Comparison of ENCODE assay signal across 15 cellular contexts in the genomic region with DNA sequence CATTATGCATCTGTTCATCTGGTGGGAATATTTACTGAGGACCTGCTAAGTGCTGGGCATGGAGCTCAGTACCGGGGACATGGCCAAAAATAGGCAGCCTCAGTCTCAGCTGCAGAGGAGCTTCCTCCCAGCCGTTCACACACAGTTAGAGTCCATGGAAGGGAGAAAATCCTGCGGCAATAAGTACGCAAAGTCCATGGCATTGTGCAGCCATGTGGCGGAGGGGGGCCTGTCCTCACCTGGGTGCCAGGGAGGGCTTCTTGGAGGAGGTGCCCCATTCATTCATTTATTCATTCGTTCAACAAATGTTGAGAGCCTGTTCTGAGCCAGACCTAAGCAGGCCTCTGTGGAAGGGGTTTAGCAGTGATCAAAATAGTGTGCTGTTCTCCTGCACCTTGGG. TPM values are rescaled to one million over a fixed set of nuclear protein-coding genes. Genes with fewer than 3 reads are reported as not detected.
A peak's percentile ranks its signal among the peaks of the same experiment; 100 is the strongest.
DNase-seq lines count a peak whose midpoint lies in the region; ATAC-seq, FAIRE-seq and TF ChIP-seq lines count a peak whose summit lies in the region.
"Had no signal": no experiment of that assay in that cellular context is flagged by ENCODE, and none has a peak within 500 bp of the region (broad histone marks: within the 10 kb centered on the region; RNA-seq: fewer than 3 reads in every experiment).

No MANE protein-coding gene starts in this region.

- H3K36me3 ChIP-seq in mammary epithelial cell (ENCODE audit: insufficient read depth, low read length) (no peaks in the 10 kb centered on the region), H1 (ENCODE audit: control insufficient read depth in 2 of 4, insufficient read depth in 4 of 4, low read length in 3 of 4) (no peaks in the 10 kb centered on the region), skeletal muscle tissue (ENCODE audit: control insufficient read depth in 3 of 3, insufficient read depth in 3 of 3, low read length in 3 of 3) (no peaks in the 10 kb centered on the region)
- H3K36me3 ChIP-seq in BLaER1 treated with 17β-estradiol and CSF1 and Interleukin-3, amounts not matched to agents 10 nM and 100 nM, result no peaks in the 10 kb centered on the region

- H3K9ac ChIP-seq in mammary epithelial cell (ENCODE audit: insufficient read depth, low read length), result no peak overlapping the region
- peak overlapping the region in 2 of 11 experiments; percentile 2 to 4; a peak in 1 of 22 replicates for H3K9ac ChIP-seq in BLaER1 treated with 17β-estradiol and CSF1 and Interleukin-3, amounts not matched to agents 10 nM and 100 nM
- no peak overlapping the region for H3K9ac ChIP-seq in H1 (replicated peaks in 1 of 4; ENCODE audit: extremely low read depth in 1 of 4, low read depth in 3 of 4, low read length in 3 of 4)
- H3K9ac ChIP-seq in skeletal muscle tissue (ENCODE audit: low read depth in 1 of 3, low read length in 3 of 3), result no peak overlapping the region

- dilution Hi-C loops in mammary epithelial cell (cut with HindIII; ENCODE audit: low sequenced_read_pairs), result no loop called here

- H4K5ac ChIP-seq in H1 (ENCODE audit: insufficient read length, low read depth, low read length), result no peak overlapping the region

- H3K4me3 ChIP-seq in mammary epithelial cell (replicated peaks in 1 of 3; ENCODE audit: insufficient read depth in 1 of 3, low read depth in 2 of 3, low read length in 3 of 3) (no peak overlapping the region), H1 (ENCODE audit: extremely low read depth in 1 of 4, insufficient read depth in 2 of 4, low read depth in 3 of 4, low read length in 4 of 4) (no peak overlapping the region), skeletal muscle tissue (ENCODE audit: low read length in 3 of 3) (no peak overlapping the region)
- no peak overlapping the region for H3K4me3 ChIP-seq in BLaER1 treated with 17β-estradiol and CSF1 and Interleukin-3, amounts not matched to agents 10 nM and 100 nM

- H3K23me2 ChIP-seq in H1 (ENCODE audit: low read depth, low read length), result no peaks in the 10 kb centered on the region

- H3K9me3 ChIP-seq in mammary epithelial cell (replicated peaks; ENCODE audit: insufficient read depth, low read length) (no peaks in the 10 kb centered on the region), H1 (ENCODE audit: insufficient read depth in 2 of 2, low read depth in 1 of 2, low read length in 1 of 2) (no peaks in the 10 kb centered on the region), skeletal muscle tissue (ENCODE audit: control insufficient read depth in 3 of 3, low read length in 3 of 3) (peaks cover 0 to 3% (median 0%) of the 10 kb centered on the region in 3 donors)
- H3K9me3 ChIP-seq in BLaER1 treated with 17β-estradiol and CSF1 and Interleukin-3, amounts not matched to agents 10 nM and 100 nM (replicated peaks in 1 of 11), result peaks cover 5 to 19% (median 12%) of the 10 kb centered on the region in 11 experiments; a peak in 15 of 22 replicates

- no peak overlapping the region for H3K23ac ChIP-seq in H1 (ENCODE audit: insufficient read length)

- H2BK20ac ChIP-seq in H1 (ENCODE audit: low read length), result no peak overlapping the region

- H3K27me3 ChIP-seq in mammary epithelial cell (ENCODE audit: insufficient read depth, low read length) (no peaks in the 10 kb centered on the region), H1 (replicated peaks in 1 of 4; ENCODE audit: control insufficient read depth in 3 of 4, extremely low read depth in 1 of 4, insufficient read depth in 3 of 4, low read length in 3 of 4) (no peaks in the 10 kb centered on the region), skeletal muscle tissue (ENCODE audit: control insufficient read depth in 3 of 3, insufficient read depth in 3 of 3, low read length in 3 of 3) (peaks cover 3 to 9% (median 7%) of the 10 kb centered on the region in 3 donors)
- H3K27me3 ChIP-seq in BLaER1 treated with 17β-estradiol and CSF1 and Interleukin-3, amounts not matched to agents 10 nM and 100 nM, result peaks cover 0 to 7% (median 0%) of the 10 kb centered on the region in 11 experiments; a peak in 1 of 22 replicates

- WGBS in mammary epithelial cell (ENCODE audit: low coverage, missing lambda C conversion rate), result 84% methylated on average over 5 of the region's 6 CpGs
- 86% methylated on average over 6 of the region's 6 CpGs; no CpG with 5 or more reads in 1 of the 2 experiments for WGBS in H1 (ENCODE audit: extremely low coverage in 1 of 2, insufficient coverage in 1 of 2, insufficient read length in 1 of 2, insufficient replicate concordance in 2 of 2, low coverage in 1 of 2, low lambda C conversion rate in 2 of 2, missing lambda C conversion rate in 1 of 2), 2 experiments

- H3K27ac Mint-ChIP-seq in MCF 10A (ENCODE audit: low read depth, unreplicated experiment), result no peak overlapping the region
- H3K27ac Mint-ChIP-seq: CD4-positive, alpha-beta T cell had no signal

- H3K79me1 ChIP-seq in H1 (ENCODE audit: low read depth, low read length), result no peaks in the 10 kb centered on the region

- peaks cover 8% of the 10 kb centered on the region for H3K4me1 Mint-ChIP-seq in MCF 10A (ENCODE audit: insufficient read depth, unreplicated experiment)

- H3K4me1 ChIP-seq in mammary epithelial cell (ENCODE audit: insufficient read depth, low read length) (peaks cover 41% of the 10 kb centered on the region), H1 (replicated peaks in 1 of 4; ENCODE audit: control insufficient read depth in 3 of 4, insufficient read depth in 4 of 4, low read length in 3 of 4) (no peaks in the 10 kb centered on the region), skeletal muscle tissue (ENCODE audit: control insufficient read depth in 3 of 3, insufficient read depth in 3 of 3, low read length in 3 of 3) (peaks cover 0 to 12% (median 8%) of the 10 kb centered on the region in 3 donors)
- H3K4me1 ChIP-seq in BLaER1 treated with 17β-estradiol and CSF1 and Interleukin-3, amounts not matched to agents 10 nM and 100 nM, result peaks cover 28 to 78% (median 61%) of the 10 kb centered on the region in 10 experiments

- no peaks in the 10 kb centered on the region for H3K27me3 Mint-ChIP-seq in MCF 10A (ENCODE audit: insufficient read depth, unreplicated experiment)

- no peak overlapping the region for H4K8ac ChIP-seq in H1 (ENCODE audit: extremely low read depth, insufficient read depth, low read length)

- no peaks in the 10 kb centered on the region for H3K9me3 Mint-ChIP-seq in MCF 10A (ENCODE audit: unreplicated experiment)
- H3K9me3 Mint-ChIP-seq: CD4-positive, alpha-beta T cell had no signal

- TF ChIP-seq POLR2A in H1 (IDR thresholded peaks at IDR 0.05; ENCODE audit: control extremely low read depth in 1 of 2, low read depth in 2 of 2, low read length in 2 of 2), result no peak

- intact Hi-C loops in mammary epithelial cell (cut with micrococcal nuclease), result loop anchor here (5.0 kb wide), 1 partner anchor 72 kb away; no protein-coding TSS in a partner anchor
- intact Hi-C loops in MCF 10A (cut with micrococcal nuclease), result no loop called here

- H2BK15ac ChIP-seq in H1 (ENCODE audit: low read length), result no peak overlapping the region

- H3K4me2 ChIP-seq in mammary epithelial cell (ENCODE audit: insufficient read depth, low read depth, low read length) (no peak overlapping the region), H1 (ENCODE audit: insufficient read depth in 1 of 2, low read depth in 2 of 2, low read length in 2 of 2) (no peak overlapping the region)
- peak overlapping the region; percentile 49 to 89 (median 76); a peak in 21 of 22 replicates for H3K4me2 ChIP-seq in BLaER1 treated with 17β-estradiol and CSF1 and Interleukin-3, amounts not matched to agents 10 nM and 100 nM

- H3K14ac ChIP-seq in H1 (ENCODE audit: insufficient read length), result no peak overlapping the region

- no peak for DNase-seq in mammary epithelial cell
- no peak for DNase-seq in MCF 10A (ENCODE audit: unreplicated experiment)
- DNase-seq in H1 (ENCODE audit: low read depth in 1 of 2, low spot score in 2 of 2), result no peak
- no peak for DNase-seq in epidermal melanocyte (ENCODE audit: insufficient read length, low spot score)
- DNase-seq in kidney glomerular epithelial cell (lab: John Stamatoyannopoulos, UW), result no peak
- DNase-seq: 8988T; AML-193; C1 segment of cervical spinal cord; Calu3; CD4-positive, alpha-beta T cell; DMS 273 treated with DMSO at 0.1 percent for 48 hours; H7 had no signal

- H3K36me3 Mint-ChIP-seq in MCF 10A (ENCODE audit: insufficient read depth, unreplicated experiment), result no peaks in the 10 kb centered on the region

- no peak overlapping the region for H2AFZ ChIP-seq in mammary epithelial cell (ENCODE audit: low read depth, low read length)
- no peak overlapping the region for H2AFZ ChIP-seq in H1 (ENCODE audit: low read length)

- H3K18ac ChIP-seq in H1 (ENCODE audit: extremely low read depth, low read length), result peak overlapping the region; percentile 48; the same call in 1 of the 2 replicates

- H3K4ac ChIP-seq in H1 (replicated peaks; ENCODE audit: insufficient read length, low read depth, low read length), result no peak overlapping the region

- H2BK12ac ChIP-seq in H1 (ENCODE audit: low read depth, low read length), result no peak overlapping the region

- H3K27ac ChIP-seq in mammary epithelial cell (ENCODE audit: insufficient read depth, low read depth, low read length) (peak overlapping the region; percentile 23), H1 (ENCODE audit: low read depth, low read length) (no peak overlapping the region), skeletal muscle tissue (ENCODE audit: low read depth, low read length) (peak overlapping the region; percentile 78)
- peak overlapping the region in 4 of 11 experiments; percentile 8 to 76 (median 61); a peak in 3 of 22 replicates for H3K27ac ChIP-seq in BLaER1 treated with 17β-estradiol and CSF1 and Interleukin-3, amounts not matched to agents 10 nM and 100 nM

- POLR2A ChIA-PET in MCF 10A (lab: Yijun Ruan, JAX) (interaction anchor here (0.6 kb wide), 1 partner anchor 43 kb away, joined by 3 read pairs; no protein-coding TSS in a partner anchor), H1 (lab: Charles Lee; ENCODE audit: partially characterized antibody) (interaction anchor here (2.5 kb wide), 1 partner anchor 10 kb away, joined by 7 read pairs; no protein-coding TSS in a partner anchor)

- H2BK120ac ChIP-seq in H1 (replicated peaks; ENCODE audit: low read depth, low read length), result no peak overlapping the region

- 0 out of 2 replicates have a peak overlapping the region, but pooled peaks have one; percentile 75 for H2AK5ac ChIP-seq in H1 (ENCODE audit: low read depth, low read length)

- H3K4me3 Mint-ChIP-seq in MCF 10A (ENCODE audit: unreplicated experiment), result no peak overlapping the region
- H3K4me3 Mint-ChIP-seq: CD4-positive, alpha-beta T cell had no signal

- TF ChIP-seq RAD21 in H1 (IDR thresholded peaks at IDR 0.05 in 1 of 2, conservative IDR thresholded peaks at IDR 0.05 in 1 of 2; ENCODE audit: low read depth in 2 of 2, low read length in 2 of 2), result no peak

- FAIRE-seq in H1 (lab: Jason Lieb, UNC), result no peak

- H4K20me1 ChIP-seq in mammary epithelial cell (ENCODE audit: insufficient read depth, low read length) (no peaks in the 10 kb centered on the region), H1 (replicated peaks in 1 of 2; ENCODE audit: control insufficient read depth in 1 of 2, insufficient read depth in 2 of 2, low read length in 2 of 2) (no peaks in the 10 kb centered on the region)
- H4K20me1 ChIP-seq in BLaER1 treated with 17β-estradiol and CSF1 and Interleukin-3, amounts not matched to agents 10 nM and 100 nM, result no peaks in the 10 kb centered on the region

- no peak overlapping the region for H2BK5ac ChIP-seq in H1 (ENCODE audit: low read depth, low read length)

- no peak for ATAC-seq in HG03025 (IDR thresholded peaks at IDR 0.05; ENCODE audit: low FRiP score, unreplicated experiment)

- H3K79me2 ChIP-seq in mammary epithelial cell (ENCODE audit: insufficient read depth, low read length), result peaks cover 21% of the 10 kb centered on the region
- H3K79me2 ChIP-seq in H1 (ENCODE audit: control insufficient read depth in 1 of 2, insufficient read depth in 2 of 2, low read length in 2 of 2), result no peaks in the 10 kb centered on the region

- TF ChIP-seq CTCF in mammary epithelial cell (conservative IDR thresholded peaks at IDR 0.05 in 1 of 2, IDR thresholded peaks at IDR 0.05 in 1 of 2; ENCODE audit: extremely low read depth in 1 of 2, insufficient read depth in 1 of 2, low read depth in 1 of 2, low read length in 2 of 2) (no peak), MCF 10A (IDR thresholded peaks at IDR 0.05; ENCODE audit: unreplicated experiment) (no peak), H1 (IDR thresholded peaks at IDR 0.05; ENCODE audit: control extremely low read depth in 1 of 3, insufficient read depth in 1 of 3, low read depth in 1 of 3, low read length in 3 of 3) (no peak)

- CTCF ChIA-PET in mammary epithelial cell (lab: Charles Lee; ENCODE audit: low non-redundant PET) (interaction anchor here (0.8 kb wide), 1 partner anchor 292 kb away, joined by 3 read pairs; no protein-coding TSS in a partner anchor), MCF 10A (lab: Yijun Ruan, JAX) (interaction anchor here (0.6 kb wide), 2 partner anchors 141 to 188 kb away, joined by 3 read pairs; no protein-coding TSS in a partner anchor), H1 (lab: Charles Lee; ENCODE audit: partially characterized antibody) (interaction anchor here (0.9 to 1.8 kb wide), 3 partner anchors 19 to 69 kb away, joined by 3 to 6 read pairs (median 3); no protein-coding TSS in a partner anchor)

- in situ Hi-C loops in mammary epithelial cell (cut with MboI; ENCODE audit: low sequenced_read_pairs in 2 of 2), result no loop called here

- BruUV-seq in mammary epithelial cell (replicated peaks; lab: Mats Ljungman, UMichigan), result no TSS peak
- BruUV-seq in MCF 10A (replicated peaks; lab: Mats Ljungman, UMichigan), result no TSS peak

- TF ChIP-seq EP300 in H1 (IDR thresholded peaks at IDR 0.05; ENCODE audit: borderline replicate concordance in 1 of 2, low read depth in 2 of 2, low read length in 2 of 2), result no peak

- H3K56ac ChIP-seq in H1 (replicated peaks; ENCODE audit: insufficient read length, low read depth, low read length), result no peak overlapping the region

- no peak overlapping the region for H4K91ac ChIP-seq in H1 (replicated peaks; ENCODE audit: insufficient read length, low read length)

RNA-seq across cellular contexts. Expression of a gene that starts 59.3 kb away (rescaled TPM):
- 100 to 1,000 TPM in 1 of 2 donors, 10 to 100 TPM in 1; 54.3 to 181 TPM for total RNA-seq in mammary epithelial cell
- polyA plus RNA-seq in mammary epithelial cell, result 147 TPM
- polyA minus RNA-seq in mammary epithelial cell, result 191 TPM
- total RNA-seq in MCF 10A (2022), result not detected in 2 replicates
- 4.3 and 5.0 TPM in 2 replicates for total RNA-seq in H1 (2021; fragmentation: NEBNext Ultra II Directional; extraction: Animal tissue kit (Norgen Biotek cat#: 25700))
- 3.6 and 4.7 TPM in 2 replicates for polyA plus RNA-seq in H1 (2011; rRNA removed)
- polyA plus RNA-seq in H1 (2011; cell fraction: cytosol; rRNA removed), result 2.7 TPM
- polyA plus RNA-seq in H1 (2011; cell fraction: nucleus; rRNA removed), result 8.2 TPM
- 3.5 to 8.6 TPM (median 6.9 TPM) in 4 replicates for polyA plus RNA-seq in H1 (2012, experiment 1 of 2)
- polyA plus RNA-seq in H1 (2012, experiment 2 of 2), result 1.3 TPM
- 4.9 TPM for polyA plus RNA-seq in H1 (2013, experiment 1 of 2)
- polyA plus RNA-seq in H1 (2013, experiment 2 of 2), result 4.3 TPM
- 3.2 and 6.5 TPM in 2 replicates for polyA minus RNA-seq in H1 (2011; rRNA and poly(A)+ RNA removed)
- 3.9 TPM for polyA minus RNA-seq in H1 (2011; cell fraction: cytosol; rRNA and poly(A)+ RNA removed)
- 6.7 TPM for polyA minus RNA-seq in H1 (2011; cell fraction: nucleus; rRNA and poly(A)+ RNA removed)
- total RNA-seq in skeletal muscle tissue, result 1.6 TPM
- total RNA-seq: CD4-positive, alpha-beta T cell had no signal

Comparison
In these comparisons a context has a peak if more than half of its experiments do, and no peak if none do; other contexts are left out.
1. H3K4me2 ChIP-seq: peak in BLaER1 treated with 17β-estradiol and CSF1 and Interleukin-3, amounts not matched to agents 10 nM and 100 nM (11 of 11); none in mammary epithelial cell (single experiment) and H1 (0 of 2).